ENCODE assay signal across 20 cellular contexts in genomic region chr1:168531605-168532345, GRCh38. TPM values are rescaled to one million over a fixed set of nuclear protein-coding genes. Genes with fewer than 3 reads are reported as not detected.
DNase-seq lines count a peak whose midpoint lies in the region; ATAC-seq and TF ChIP-seq lines count a peak whose summit lies in the region.
"Had no signal": no experiment of that assay in that cellular context is flagged by ENCODE, and none has a peak within 500 bp of the region (broad histone marks: within the 10 kb centered on the region; RNA-seq: fewer than 3 reads in every experiment).

No MANE protein-coding gene starts in this region.

- no peak overlapping the region for H2BK5ac ChIP-seq in trophoblast cell (ENCODE audit: low read depth, low read length, poor library complexity)

- CTCF ChIA-PET in activated CD4-positive, alpha-beta memory T cell treated with anti-CD3 and anti-CD28 coated beads, Interleukin-2, amount 10 ng/mL, durations not matched to agents 7 days and 5 days (lab: Charles Lee) = no interaction called here
- CTCF ChIA-PET in activated CD4-positive, alpha-beta memory T cell treated with anti-CD3 and anti-CD28 coated beads for 36 hours (lab: Charles Lee) = interaction anchor here (1.3 kb wide), 1 partner anchor 92 kb away, joined by 4 read pairs; no protein-coding TSS in a partner anchor
- CTCF ChIA-PET in activated CD8-positive, alpha-beta T cell treated with anti-CD3 and anti-CD28 coated beads, Interleukin-2, amount 10 ng/mL, durations not matched to agents 7 days and 5 days (lab: Charles Lee) = interaction anchor here (1.0 kb wide), 1 partner anchor 93 kb away, joined by 3 read pairs; no protein-coding TSS in a partner anchor
- CTCF ChIA-PET in naive thymus-derived CD4-positive, alpha-beta T cell (lab: Charles Lee) = interaction anchor here (1.0 kb wide), 2 partner anchors 87 to 91 kb away, joined by 3 to 5 read pairs; no protein-coding TSS in a partner anchor

- peak; percentile 83 for ATAC-seq in activated CD8-positive, alpha-beta T cell treated with anti-CD3 and anti-CD28 coated beads, Interleukin-2, amount 10 ng/mL, durations not matched to agents 7 days and 5 days
- ATAC-seq in naive thymus-derived CD4-positive, alpha-beta T cell = peak; percentile 70
- ATAC-seq: left lung had no signal

- peaks cover 7% of the 10 kb centered on the region for H3K36me3 Mint-ChIP-seq in activated CD4-positive, alpha-beta memory T cell treated with anti-CD3 and anti-CD28 coated beads, Interleukin-2, amount 10 ng/mL, durations not matched to agents 7 days and 5 days (ENCODE audit: low read depth)
- H3K36me3 Mint-ChIP-seq in activated CD4-positive, alpha-beta memory T cell treated with anti-CD3 and anti-CD28 coated beads for 36 hours = no peaks in the 10 kb centered on the region
- peaks cover 16% of the 10 kb centered on the region for H3K36me3 Mint-ChIP-seq in activated CD8-positive, alpha-beta T cell treated with anti-CD3 and anti-CD28 coated beads, Interleukin-2, amount 10 ng/mL, durations not matched to agents 7 days and 5 days (ENCODE audit: low read depth)
- H3K36me3 Mint-ChIP-seq in naive thymus-derived CD4-positive, alpha-beta T cell = peaks cover 0 to 8% (median 0%) of the 10 kb centered on the region in 5 donors

- peak overlapping the region; percentile 32 for H3K27ac Mint-ChIP-seq in activated CD4-positive, alpha-beta memory T cell treated with anti-CD3 and anti-CD28 coated beads, Interleukin-2, amount 10 ng/mL, durations not matched to agents 7 days and 5 days
- H3K27ac Mint-ChIP-seq in activated CD4-positive, alpha-beta memory T cell treated with anti-CD3 and anti-CD28 coated beads for 36 hours = no peak overlapping the region
- peak overlapping the region; percentile 81 for H3K27ac Mint-ChIP-seq in activated CD8-positive, alpha-beta T cell treated with anti-CD3 and anti-CD28 coated beads, Interleukin-2, amount 10 ng/mL, durations not matched to agents 7 days and 5 days
- H3K27ac Mint-ChIP-seq in naive thymus-derived CD4-positive, alpha-beta T cell = peak overlapping the region; percentile 38 to 96 (median 85)

- no peaks in the 10 kb centered on the region for H3K79me2 ChIP-seq in trophoblast cell (ENCODE audit: control insufficient read depth, insufficient read depth, low read length, poor library complexity)

- peak overlapping the region; percentile 33 for H3K27ac ChIP-seq in naive thymus-derived CD4-positive, alpha-beta T cell (ENCODE audit: low read depth, low read length)
- H3K27ac ChIP-seq in prostate gland (no peak overlapping the region), trophoblast cell (ENCODE audit: low read depth, low read length) (no peak overlapping the region)
- H3K27ac ChIP-seq: left lung had no signal

- H4K91ac ChIP-seq in trophoblast cell (ENCODE audit: low read depth, low read length) = no peak overlapping the region

- POLR2A ChIA-PET in activated CD4-positive, alpha-beta memory T cell treated with anti-CD3 and anti-CD28 coated beads, Interleukin-2, amount 10 ng/mL, durations not matched to agents 7 days and 5 days (lab: Charles Lee) = interaction anchor here (1.0 to 3.1 kb wide), 2 partner anchors 11 to 63 kb away, joined by 3 to 20 read pairs; no protein-coding TSS in a partner anchor
- POLR2A ChIA-PET in activated CD4-positive, alpha-beta memory T cell treated with anti-CD3 and anti-CD28 coated beads for 36 hours (lab: Charles Lee) = interaction anchor here (1.5 kb wide), 1 partner anchor 13 kb away, joined by 4 read pairs; no protein-coding TSS in a partner anchor
- POLR2A ChIA-PET in activated CD8-positive, alpha-beta T cell treated with anti-CD3 and anti-CD28 coated beads, Interleukin-2, amount 10 ng/mL, durations not matched to agents 7 days and 5 days (lab: Charles Lee) = interaction anchor here (3.5 kb wide), 1 partner anchor 11 kb away, joined by 29 read pairs; no protein-coding TSS in a partner anchor
- POLR2A ChIA-PET in naive thymus-derived CD4-positive, alpha-beta T cell (lab: Charles Lee) = interaction anchor here (0.7 to 2.8 kb wide), 6 partner anchors 10 to 999 kb away, joined by 3 to 11 read pairs (median 5); no protein-coding TSS in a partner anchor

- WGBS in prostate gland = 98% methylated on average over 2 of the region's 2 CpGs
- WGBS in trophoblast cell (ENCODE audit: extremely low coverage, insufficient coverage, insufficient read length) = no CpG with 5 or more reads among the region's 2 CpGs

- intact Hi-C loops in activated CD4-positive, alpha-beta memory T cell treated with anti-CD3 and anti-CD28 coated beads for 36 hours (cut with micrococcal nuclease) = loop anchor here (1.0 to 10.0 kb wide), 3 partner anchors 11 to 1163 kb away; no protein-coding TSS in a partner anchor
- intact Hi-C loops in naive thymus-derived CD4-positive, alpha-beta T cell (cut with micrococcal nuclease) = loop anchor here (1.0 to 10.0 kb wide), 8 partner anchors 10 to 1543 kb away; partner anchors contain the start of genes KIFAP3 (in 1 of the 2) and METTL18 (in 1 of the 2)
- intact Hi-C loops in prostate gland (cut with DNase I) = no loop called here

- H2AFZ ChIP-seq in trophoblast cell (ENCODE audit: insufficient read depth, low read length, poor library complexity) = no peak overlapping the region

- H3K4me1 ChIP-seq in naive thymus-derived CD4-positive, alpha-beta T cell (ENCODE audit: control insufficient read depth in 2 of 2, insufficient read depth in 2 of 2, low read length in 2 of 2) = peaks cover 58 to 60% of the 10 kb centered on the region in 2 donors
- H3K4me1 ChIP-seq in prostate gland (replicated peaks) (no peaks in the 10 kb centered on the region), trophoblast cell (ENCODE audit: control insufficient read depth in 1 of 2, insufficient read depth in 2 of 2, low read length in 2 of 2) (no peaks in the 10 kb centered on the region)

- peaks cover 10% of the 10 kb centered on the region for H3K27me3 Mint-ChIP-seq in activated CD4-positive, alpha-beta memory T cell treated with anti-CD3 and anti-CD28 coated beads, Interleukin-2, amount 10 ng/mL, durations not matched to agents 7 days and 5 days
- H3K27me3 Mint-ChIP-seq in activated CD4-positive, alpha-beta memory T cell treated with anti-CD3 and anti-CD28 coated beads for 36 hours = no peaks in the 10 kb centered on the region
- no peaks in the 10 kb centered on the region for H3K27me3 Mint-ChIP-seq in activated CD8-positive, alpha-beta T cell treated with anti-CD3 and anti-CD28 coated beads, Interleukin-2, amount 10 ng/mL, durations not matched to agents 7 days and 5 days (ENCODE audit: low read depth)
- H3K27me3 Mint-ChIP-seq in naive thymus-derived CD4-positive, alpha-beta T cell = no peaks in the 10 kb centered on the region

- H4K8ac ChIP-seq in trophoblast cell (ENCODE audit: low read depth, low read length) = no peak overlapping the region

- DNase-seq in activated CD4-positive, alpha-beta memory T cell treated with anti-CD3 and anti-CD28 coated beads, Interleukin-2, amount 10 ng/mL, durations not matched to agents 7 days and 5 days = no peak
- no peak for DNase-seq in activated CD4-positive, alpha-beta memory T cell treated with anti-CD3 and anti-CD28 coated beads for 36 hours
- DNase-seq in Daoy (ENCODE audit: low read depth) (peak; percentile 4), prostate gland (ENCODE audit: low spot score) (no peak), trophoblast cell (no peak), islet precursor cell (no peak)
- peak; percentile 52 for DNase-seq in activated CD8-positive, alpha-beta T cell treated with anti-CD3 and anti-CD28 coated beads, Interleukin-2, amount 10 ng/mL, durations not matched to agents 7 days and 5 days
- peak in 6 of 9 donors; percentile 44 to 73 (median 54) for DNase-seq in naive thymus-derived CD4-positive, alpha-beta T cell
- DNase-seq: Calu3; left lung; NCI-H1105 treated with DMSO at 0.1 percent for 48 hours; NCI-H226; stimulated activated CD4-positive, alpha-beta T cell treated with anti-CD3 and anti-CD28 coated beads, Interleukin-4, amount 100 ng/mL, for 1 hour had no signal

- no peaks in the 10 kb centered on the region for H3K79me1 ChIP-seq in trophoblast cell (ENCODE audit: low read length)

- H3K14ac ChIP-seq in trophoblast cell (ENCODE audit: low read length) = no peak overlapping the region

- H3K4ac ChIP-seq in trophoblast cell (ENCODE audit: low read depth, low read length) = no peak overlapping the region

- no peak for TF ChIP-seq CTCF in prostate gland (IDR thresholded peaks at IDR 0.05)

- H3K4me2 ChIP-seq in trophoblast cell (ENCODE audit: low read length) = no peak overlapping the region

- TF ChIP-seq POLR2A in prostate gland (IDR thresholded peaks at IDR 0.05) = no peak

- H3K9me3 ChIP-seq in naive thymus-derived CD4-positive, alpha-beta T cell (ENCODE audit: control insufficient read depth in 2 of 3, low read length in 3 of 3) = no peaks in the 10 kb centered on the region
- H3K9me3 ChIP-seq in prostate gland (no peaks in the 10 kb centered on the region), trophoblast cell (ENCODE audit: insufficient read depth, low read depth, low read length) (no peaks in the 10 kb centered on the region)
- H3K9me3 ChIP-seq: left lung had no signal

- no peak overlapping the region for H2AK5ac ChIP-seq in trophoblast cell (ENCODE audit: low read length)

- no peaks in the 10 kb centered on the region for H3K27me3 ChIP-seq in naive thymus-derived CD4-positive, alpha-beta T cell (ENCODE audit: control insufficient read depth in 2 of 2, insufficient read depth in 2 of 2, low read length in 2 of 2)
- H3K27me3 ChIP-seq in prostate gland (replicated peaks; ENCODE audit: insufficient read depth) (no peaks in the 10 kb centered on the region), trophoblast cell (ENCODE audit: insufficient read depth, low read length) (no peaks in the 10 kb centered on the region)
- H3K27me3 ChIP-seq: left lung had no signal

- H2BK120ac ChIP-seq in trophoblast cell (ENCODE audit: insufficient read depth, low read length, poor library complexity) = no peak overlapping the region

- H3K9ac ChIP-seq in trophoblast cell (ENCODE audit: low read length) = no peak overlapping the region

- no peak overlapping the region for H3K4me3 ChIP-seq in naive thymus-derived CD4-positive, alpha-beta T cell (ENCODE audit: low read length)
- H3K4me3 ChIP-seq in prostate gland = no peak overlapping the region
- H3K4me3 ChIP-seq in trophoblast cell (ENCODE audit: low read depth, low read length) = no peak overlapping the region
- H3K4me3 ChIP-seq: left lung had no signal

- H3K4me1 Mint-ChIP-seq in activated CD4-positive, alpha-beta memory T cell treated with anti-CD3 and anti-CD28 coated beads, Interleukin-2, amount 10 ng/mL, durations not matched to agents 7 days and 5 days = peaks cover 41% of the 10 kb centered on the region
- H3K4me1 Mint-ChIP-seq in activated CD4-positive, alpha-beta memory T cell treated with anti-CD3 and anti-CD28 coated beads for 36 hours (ENCODE audit: low read depth) = peaks cover 57% of the 10 kb centered on the region
- H3K4me1 Mint-ChIP-seq in activated CD8-positive, alpha-beta T cell treated with anti-CD3 and anti-CD28 coated beads, Interleukin-2, amount 10 ng/mL, durations not matched to agents 7 days and 5 days (ENCODE audit: low read depth) = peaks cover 68% of the 10 kb centered on the region
- H3K4me1 Mint-ChIP-seq in naive thymus-derived CD4-positive, alpha-beta T cell = peaks cover 55 to 75% (median 74%) of the 10 kb centered on the region in 7 donors

- H3K4me3 Mint-ChIP-seq in activated CD4-positive, alpha-beta memory T cell treated with anti-CD3 and anti-CD28 coated beads, Interleukin-2, amount 10 ng/mL, durations not matched to agents 7 days and 5 days = no peak overlapping the region
- H3K4me3 Mint-ChIP-seq in activated CD4-positive, alpha-beta memory T cell treated with anti-CD3 and anti-CD28 coated beads for 36 hours = no peak overlapping the region
- H3K4me3 Mint-ChIP-seq in activated CD8-positive, alpha-beta T cell treated with anti-CD3 and anti-CD28 coated beads, Interleukin-2, amount 10 ng/mL, durations not matched to agents 7 days and 5 days = peak overlapping the region; percentile 16
- H3K4me3 Mint-ChIP-seq in naive thymus-derived CD4-positive, alpha-beta T cell = peak overlapping the region; percentile 35 to 87 (median 70)

- no peak overlapping the region for H2BK12ac ChIP-seq in trophoblast cell (ENCODE audit: low read length)

- peaks cover 3% of the 10 kb centered on the region for H3K9me3 Mint-ChIP-seq in activated CD4-positive, alpha-beta memory T cell treated with anti-CD3 and anti-CD28 coated beads, Interleukin-2, amount 10 ng/mL, durations not matched to agents 7 days and 5 days
- H3K9me3 Mint-ChIP-seq in activated CD4-positive, alpha-beta memory T cell treated with anti-CD3 and anti-CD28 coated beads for 36 hours = no peaks in the 10 kb centered on the region
- peaks cover 17% of the 10 kb centered on the region for H3K9me3 Mint-ChIP-seq in activated CD8-positive, alpha-beta T cell treated with anti-CD3 and anti-CD28 coated beads, Interleukin-2, amount 10 ng/mL, durations not matched to agents 7 days and 5 days (ENCODE audit: insufficient read depth)
- H3K9me3 Mint-ChIP-seq in naive thymus-derived CD4-positive, alpha-beta T cell = peaks cover 0 to 2% (median 0%) of the 10 kb centered on the region in 11 donors

- H3K18ac ChIP-seq in trophoblast cell (ENCODE audit: low read length) = no peak overlapping the region

- H4K12ac ChIP-seq in trophoblast cell (ENCODE audit: low read depth, low read length) = no peak overlapping the region

- H3K23ac ChIP-seq in trophoblast cell (ENCODE audit: low read length) = no peak overlapping the region

- no peaks in the 10 kb centered on the region for H3K36me3 ChIP-seq in naive thymus-derived CD4-positive, alpha-beta T cell (ENCODE audit: control insufficient read depth in 2 of 3, insufficient read depth in 3 of 3, low read length in 3 of 3)
- H3K36me3 ChIP-seq in prostate gland = no peaks in the 10 kb centered on the region
- no peaks in the 10 kb centered on the region for H3K36me3 ChIP-seq in trophoblast cell (ENCODE audit: control insufficient read depth in 1 of 2, insufficient read depth in 2 of 2, low read length in 2 of 2)
- H3K36me3 ChIP-seq: left lung had no signal

RNA-seq across cellular contexts. Expression of gene XCL2, which starts 12.0 kb away (rescaled TPM):
- not detected for total RNA-seq in activated CD4-positive, alpha-beta memory T cell treated with anti-CD3 and anti-CD28 coated beads, Interleukin-2, amount 10 ng/mL, durations not matched to agents 7 days and 5 days
- total RNA-seq in activated CD4-positive, alpha-beta memory T cell treated with anti-CD3 and anti-CD28 coated beads for 36 hours = 1 to 10 TPM in 1 of 2 experiments, under 1 TPM in 1; 0.75 to 1.1 TPM
- not detected in 2 replicates for total RNA-seq in Daoy (2014; rRNA removed; shearing (Covaris generic))
- 10 to 100 TPM; 41.2 to 41.8 TPM for total RNA-seq in activated CD8-positive, alpha-beta T cell treated with anti-CD3 and anti-CD28 coated beads, Interleukin-2, amount 10 ng/mL, durations not matched to agents 7 days and 5 days
- 1 to 10 TPM in 3 of 5 experiments, not detected in 2; 2.7 to 7.0 (median 3.0) TPM for total RNA-seq in naive thymus-derived CD4-positive, alpha-beta T cell
- polyA plus RNA-seq in naive thymus-derived CD4-positive, alpha-beta T cell = under 1 TPM in 1 of 2 donors, not detected in 1; 0.61 TPM
- total RNA-seq in prostate gland = not detected
- not detected in 2 replicates for polyA plus RNA-seq in trophoblast cell (2013)
- total RNA-seq: Calu3, cerebellum, H4, mucosa of gallbladder, OCI-LY7, osteocyte, SK-MEL-5, temporal lobe had no signal

RNA-seq across cellular contexts. Expression of gene XCL1, which starts 44.6 kb away (rescaled TPM):
- total RNA-seq in activated CD4-positive, alpha-beta memory T cell treated with anti-CD3 and anti-CD28 coated beads, Interleukin-2, amount 10 ng/mL, durations not matched to agents 7 days and 5 days = under 1 TPM in 1 of 2 experiments, not detected in 1; 0.33 TPM
- 1 to 10 TPM in 1 of 2 experiments, under 1 TPM in 1; 0.97 to 1.2 TPM for total RNA-seq in activated CD4-positive, alpha-beta memory T cell treated with anti-CD3 and anti-CD28 coated beads for 36 hours
- total RNA-seq in Daoy (2014; rRNA removed; shearing (Covaris generic)) = not detected in 2 replicates
- total RNA-seq in activated CD8-positive, alpha-beta T cell treated with anti-CD3 and anti-CD28 coated beads, Interleukin-2, amount 10 ng/mL, durations not matched to agents 7 days and 5 days = 10 to 100 TPM; 38.3 to 41.8 TPM
- 1 to 10 TPM in 2 of 5 experiments, under 1 TPM in 2, not detected in 1; 0.32 to 2.6 (median 1.4) TPM for total RNA-seq in naive thymus-derived CD4-positive, alpha-beta T cell
- polyA plus RNA-seq in naive thymus-derived CD4-positive, alpha-beta T cell = under 1 TPM in 1 of 2 donors, not detected in 1; 0.15 TPM
- total RNA-seq in prostate gland = not detected
- 0.04 and 0.11 TPM in 2 replicates for polyA plus RNA-seq in trophoblast cell (2013)
- total RNA-seq: Calu3, cerebellum, H4, OCI-LY7, SK-MEL-5, temporal lobe had no signal

Comparison
In these comparisons a context has a peak if more than half of its experiments do, and no peak if none do; other contexts are left out.
1. DNase-seq: peak in Daoy (single experiment), activated CD8-positive, alpha-beta T cell treated with anti-CD3 and anti-CD28 coated beads, Interleukin-2, amount 10 ng/mL, durations not matched to agents 7 days and 5 days (single experiment) and naive thymus-derived CD4-positive, alpha-beta T cell (6 of 9); none in activated CD4-positive, alpha-beta memory T cell treated with anti-CD3 and anti-CD28 coated beads, Interleukin-2, amount 10 ng/mL, durations not matched to agents 7 days and 5 days (single experiment), activated CD4-positive, alpha-beta memory T cell treated with anti-CD3 and anti-CD28 coated beads for 36 hours (single experiment), prostate gland (single experiment), trophoblast cell (0 of 2) and islet precursor cell (single experiment).
2. H3K4me3 Mint-ChIP-seq: peak in activated CD8-positive, alpha-beta T cell treated with anti-CD3 and anti-CD28 coated beads, Interleukin-2, amount 10 ng/mL, durations not matched to agents 7 days and 5 days (single experiment) and naive thymus-derived CD4-positive, alpha-beta T cell (10 of 10); none in activated CD4-positive, alpha-beta memory T cell treated with anti-CD3 and anti-CD28 coated beads, Interleukin-2, amount 10 ng/mL, durations not matched to agents 7 days and 5 days (single experiment) and activated CD4-positive, alpha-beta memory T cell treated with anti-CD3 and anti-CD28 coated beads for 36 hours (single experiment).
3. RNA of gene XCL2, which starts 12.0 kb away (total RNA-seq): 41.2 to 41.8 TPM in activated CD8-positive, alpha-beta T cell treated with anti-CD3 and anti-CD28 coated beads, Interleukin-2, amount 10 ng/mL, durations not matched to agents 7 days and 5 days; 2.7 to 7.0 TPM in naive thymus-derived CD4-positive, alpha-beta T cell, 0.75 to 1.1 TPM in activated CD4-positive, alpha-beta memory T cell treated with anti-CD3 and anti-CD28 coated beads for 36 hours, not detected in activated CD4-positive, alpha-beta memory T cell treated with anti-CD3 and anti-CD28 coated beads, Interleukin-2, amount 10 ng/mL, durations not matched to agents 7 days and 5 days, not detected in Daoy and not detected in prostate gland; every median in the first group is over 4 times any median in the second.
4. RNA of gene XCL1, which starts 44.6 kb away (total RNA-seq): 38.3 to 41.8 TPM in activated CD8-positive, alpha-beta T cell treated with anti-CD3 and anti-CD28 coated beads, Interleukin-2, amount 10 ng/mL, durations not matched to agents 7 days and 5 days; 0.97 to 1.2 TPM in activated CD4-positive, alpha-beta memory T cell treated with anti-CD3 and anti-CD28 coated beads for 36 hours, 0.32 to 2.6 TPM in naive thymus-derived CD4-positive, alpha-beta T cell, 0.33 TPM in activated CD4-positive, alpha-beta memory T cell treated with anti-CD3 and anti-CD28 coated beads, Interleukin-2, amount 10 ng/mL, durations not matched to agents 7 days and 5 days, not detected in Daoy and not detected in prostate gland; every median in the first group is over 10 times any median in the second.